In genomic region chr19:48720251-48720612, GRCh38 we compare ENCODE assay signal across 9 cellular contexts. TPM values are rescaled to one million over a fixed set of nuclear protein-coding genes. Genes with fewer than 3 reads are reported as not detected.
DNase-seq lines count a peak whose midpoint lies in the region; ATAC-seq and TF ChIP-seq lines count a peak whose summit lies in the region.
"Had no signal": no experiment of that assay in that cellular context is flagged by ENCODE, and none has a peak within 500 bp of the region (broad histone marks: within the 10 kb centered on the region; RNA-seq: fewer than 3 reads in every experiment).

No MANE protein-coding gene starts in this region.

- H3K4me1 ChIP-seq in OCI-LY3 (ENCODE audit: low read length) (peaks cover 19% of the 10 kb centered on the region), rectal smooth muscle tissue (ENCODE audit: control insufficient read depth, insufficient read depth, low read length) (peaks cover 9% of the 10 kb centered on the region)

- no peaks in the 10 kb centered on the region for H3K36me3 ChIP-seq in OCI-LY3 (replicated peaks; ENCODE audit: low read depth, low read length)
- H3K36me3 ChIP-seq in rectal smooth muscle tissue (ENCODE audit: control insufficient read depth, insufficient read depth, low read length): no peaks in the 10 kb centered on the region

- H3K9me3 ChIP-seq in OCI-LY3 (ENCODE audit: insufficient read depth, low read length): no peaks in the 10 kb centered on the region

- no peak for DNase-seq in SKM-1 treated with dmso at 0.1 percent for 144 hours (lab: John Stamatoyannopoulos, UW; ENCODE audit: unreplicated experiment)
- DNase-seq in HuH-7 (ENCODE audit: low spot score): no peak

- peak overlapping the region; percentile 59 for H2AFZ ChIP-seq in OCI-LY3 (ENCODE audit: low read depth, low read length)

- no peaks in the 10 kb centered on the region for H3K27me3 ChIP-seq in OCI-LY3 (ENCODE audit: low read depth, low read length)
- H3K27me3 ChIP-seq in rectal smooth muscle tissue (ENCODE audit: control insufficient read depth, insufficient read depth, low read length): no peaks in the 10 kb centered on the region

- H3K79me2 ChIP-seq in OCI-LY3 (ENCODE audit: low read length): no peaks in the 10 kb centered on the region; the same call in 1 of the 2 replicates

- TF ChIP-seq CTCF in GM12875 (IDR thresholded peaks at IDR 0.05; ENCODE audit: borderline replicate concordance, insufficient read depth, low read depth, low read length) (no peak), OCI-LY3 (IDR thresholded peaks at IDR 0.05; ENCODE audit: low read depth, low read length) (no peak)

- peak overlapping the region; percentile 90 for H3K4me2 ChIP-seq in OCI-LY3 (ENCODE audit: low read length)

- peak; percentile 1 for ATAC-seq in esophagus mucosa
- no peak for ATAC-seq in HG02642 (IDR thresholded peaks at IDR 0.05; ENCODE audit: poor library complexity, unreplicated experiment)
- no peak for ATAC-seq in GM21576 (IDR thresholded peaks at IDR 0.05; ENCODE audit: unreplicated experiment)

- peak overlapping the region; percentile 44 for H3K4me3 ChIP-seq in GM12875 (ENCODE audit: low read depth, low read length)
- peak overlapping the region; percentile 83 for H3K4me3 ChIP-seq in OCI-LY3 (ENCODE audit: low read length)
- H3K4me3 ChIP-seq in rectal smooth muscle tissue (ENCODE audit: low read length): peak overlapping the region; percentile 87

- H3K9ac ChIP-seq in OCI-LY3 (ENCODE audit: low read length) (peak overlapping the region; percentile 87), rectal smooth muscle tissue (ENCODE audit: low read length) (no peak overlapping the region)

- H3K27ac ChIP-seq in OCI-LY3 (ENCODE audit: low read length) (no peak overlapping the region; the same call in 1 of the 2 replicates), rectal smooth muscle tissue (ENCODE audit: low read depth, low read length) (peak overlapping the region; percentile 19)

- H4K20me1 ChIP-seq in OCI-LY3 (ENCODE audit: insufficient read depth, low read length): no peaks in the 10 kb centered on the region

RNA-seq across cellular contexts. Expression of gene MAMSTR, which starts 0.7 kb away (rescaled TPM):
- total RNA-seq in esophagus mucosa: 0.56 TPM

RNA-seq across cellular contexts. Expression of gene RASIP1, which starts 20.2 kb away (rescaled TPM):
- 7.3 TPM for total RNA-seq in esophagus mucosa

RNA-seq across cellular contexts. Expression of gene FUT2, which starts 24.5 kb away (rescaled TPM):
- 101 TPM for total RNA-seq in esophagus mucosa
- total RNA-seq: activated CD8-positive, alpha-beta memory T cell treated with anti-CD3 and anti-CD28 coated beads for 36 hours had no signal

RNA-seq across cellular contexts. Expression of gene IZUMO1, which starts 26.5 kb away (rescaled TPM):
- total RNA-seq in esophagus mucosa: 1.3 TPM
- total RNA-seq: activated CD8-positive, alpha-beta memory T cell treated with anti-CD3 and anti-CD28 coated beads for 36 hours had no signal

RNA-seq across cellular contexts. Expression of gene FUT1, which starts 32.2 kb away (rescaled TPM):
- 6.1 TPM for total RNA-seq in esophagus mucosa
